ENCODE assay signal across 3 cellular contexts in genomic region chr12:60138526-60138925, GRCh38.
TF ChIP-seq lines count a peak whose summit lies in the region.

No MANE protein-coding gene starts in this region.

TF ChIP-seq in A549, 52 proteins besides CTCF, POLR2A, EP300 and RAD21:
- TF ChIP-seq BCL3 (IDR thresholded peaks at IDR 0.05) (no peak), SREBF2 (IDR thresholded peaks at IDR 0.05) (no peak), KDM5A (IDR thresholded peaks at IDR 0.05) (no peak), NFE2L2 (conservative IDR thresholded peaks at IDR 0.05; ENCODE audit: low read length) (peak; percentile 77), CBX2 (IDR thresholded peaks at IDR 0.05; ENCODE audit: borderline replicate concordance, low read depth) (no peak), KDM1A (IDR thresholded peaks at IDR 0.05; ENCODE audit: low read depth) (no peak), MAFK (IDR thresholded peaks at IDR 0.05; ENCODE audit: partially characterized antibody) (peak; percentile 87)
- TF ChIP-seq, protein P1, sequence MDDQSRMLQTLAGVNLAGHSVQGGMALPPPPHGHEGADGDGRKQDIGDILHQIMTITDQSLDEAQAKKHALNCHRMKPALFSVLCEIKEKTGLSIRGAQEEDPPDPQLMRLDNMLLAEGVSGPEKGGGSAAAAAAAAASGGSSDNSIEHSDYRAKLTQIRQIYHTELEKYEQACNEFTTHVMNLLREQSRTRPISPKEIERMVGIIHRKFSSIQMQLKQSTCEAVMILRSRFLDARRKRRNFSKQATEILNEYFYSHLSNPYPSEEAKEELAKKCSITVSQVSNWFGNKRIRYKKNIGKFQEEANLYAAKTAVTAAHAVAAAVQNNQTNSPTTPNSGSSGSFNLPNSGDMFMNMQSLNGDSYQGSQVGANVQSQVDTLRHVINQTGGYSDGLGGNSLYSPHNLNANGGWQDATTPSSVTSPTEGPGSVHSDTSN (IDR thresholded peaks at IDR 0.05), result no peak
TF ChIP-seq in A549: peak in this region for 2.

TF ChIP-seq in GM23338, 12 proteins besides CTCF, POLR2A, EP300 and RAD21 (continued from another document):
- TF ChIP-seq ETS1 (IDR thresholded peaks at IDR 0.05), result no peak
- TF ChIP-seq, protein P2, sequence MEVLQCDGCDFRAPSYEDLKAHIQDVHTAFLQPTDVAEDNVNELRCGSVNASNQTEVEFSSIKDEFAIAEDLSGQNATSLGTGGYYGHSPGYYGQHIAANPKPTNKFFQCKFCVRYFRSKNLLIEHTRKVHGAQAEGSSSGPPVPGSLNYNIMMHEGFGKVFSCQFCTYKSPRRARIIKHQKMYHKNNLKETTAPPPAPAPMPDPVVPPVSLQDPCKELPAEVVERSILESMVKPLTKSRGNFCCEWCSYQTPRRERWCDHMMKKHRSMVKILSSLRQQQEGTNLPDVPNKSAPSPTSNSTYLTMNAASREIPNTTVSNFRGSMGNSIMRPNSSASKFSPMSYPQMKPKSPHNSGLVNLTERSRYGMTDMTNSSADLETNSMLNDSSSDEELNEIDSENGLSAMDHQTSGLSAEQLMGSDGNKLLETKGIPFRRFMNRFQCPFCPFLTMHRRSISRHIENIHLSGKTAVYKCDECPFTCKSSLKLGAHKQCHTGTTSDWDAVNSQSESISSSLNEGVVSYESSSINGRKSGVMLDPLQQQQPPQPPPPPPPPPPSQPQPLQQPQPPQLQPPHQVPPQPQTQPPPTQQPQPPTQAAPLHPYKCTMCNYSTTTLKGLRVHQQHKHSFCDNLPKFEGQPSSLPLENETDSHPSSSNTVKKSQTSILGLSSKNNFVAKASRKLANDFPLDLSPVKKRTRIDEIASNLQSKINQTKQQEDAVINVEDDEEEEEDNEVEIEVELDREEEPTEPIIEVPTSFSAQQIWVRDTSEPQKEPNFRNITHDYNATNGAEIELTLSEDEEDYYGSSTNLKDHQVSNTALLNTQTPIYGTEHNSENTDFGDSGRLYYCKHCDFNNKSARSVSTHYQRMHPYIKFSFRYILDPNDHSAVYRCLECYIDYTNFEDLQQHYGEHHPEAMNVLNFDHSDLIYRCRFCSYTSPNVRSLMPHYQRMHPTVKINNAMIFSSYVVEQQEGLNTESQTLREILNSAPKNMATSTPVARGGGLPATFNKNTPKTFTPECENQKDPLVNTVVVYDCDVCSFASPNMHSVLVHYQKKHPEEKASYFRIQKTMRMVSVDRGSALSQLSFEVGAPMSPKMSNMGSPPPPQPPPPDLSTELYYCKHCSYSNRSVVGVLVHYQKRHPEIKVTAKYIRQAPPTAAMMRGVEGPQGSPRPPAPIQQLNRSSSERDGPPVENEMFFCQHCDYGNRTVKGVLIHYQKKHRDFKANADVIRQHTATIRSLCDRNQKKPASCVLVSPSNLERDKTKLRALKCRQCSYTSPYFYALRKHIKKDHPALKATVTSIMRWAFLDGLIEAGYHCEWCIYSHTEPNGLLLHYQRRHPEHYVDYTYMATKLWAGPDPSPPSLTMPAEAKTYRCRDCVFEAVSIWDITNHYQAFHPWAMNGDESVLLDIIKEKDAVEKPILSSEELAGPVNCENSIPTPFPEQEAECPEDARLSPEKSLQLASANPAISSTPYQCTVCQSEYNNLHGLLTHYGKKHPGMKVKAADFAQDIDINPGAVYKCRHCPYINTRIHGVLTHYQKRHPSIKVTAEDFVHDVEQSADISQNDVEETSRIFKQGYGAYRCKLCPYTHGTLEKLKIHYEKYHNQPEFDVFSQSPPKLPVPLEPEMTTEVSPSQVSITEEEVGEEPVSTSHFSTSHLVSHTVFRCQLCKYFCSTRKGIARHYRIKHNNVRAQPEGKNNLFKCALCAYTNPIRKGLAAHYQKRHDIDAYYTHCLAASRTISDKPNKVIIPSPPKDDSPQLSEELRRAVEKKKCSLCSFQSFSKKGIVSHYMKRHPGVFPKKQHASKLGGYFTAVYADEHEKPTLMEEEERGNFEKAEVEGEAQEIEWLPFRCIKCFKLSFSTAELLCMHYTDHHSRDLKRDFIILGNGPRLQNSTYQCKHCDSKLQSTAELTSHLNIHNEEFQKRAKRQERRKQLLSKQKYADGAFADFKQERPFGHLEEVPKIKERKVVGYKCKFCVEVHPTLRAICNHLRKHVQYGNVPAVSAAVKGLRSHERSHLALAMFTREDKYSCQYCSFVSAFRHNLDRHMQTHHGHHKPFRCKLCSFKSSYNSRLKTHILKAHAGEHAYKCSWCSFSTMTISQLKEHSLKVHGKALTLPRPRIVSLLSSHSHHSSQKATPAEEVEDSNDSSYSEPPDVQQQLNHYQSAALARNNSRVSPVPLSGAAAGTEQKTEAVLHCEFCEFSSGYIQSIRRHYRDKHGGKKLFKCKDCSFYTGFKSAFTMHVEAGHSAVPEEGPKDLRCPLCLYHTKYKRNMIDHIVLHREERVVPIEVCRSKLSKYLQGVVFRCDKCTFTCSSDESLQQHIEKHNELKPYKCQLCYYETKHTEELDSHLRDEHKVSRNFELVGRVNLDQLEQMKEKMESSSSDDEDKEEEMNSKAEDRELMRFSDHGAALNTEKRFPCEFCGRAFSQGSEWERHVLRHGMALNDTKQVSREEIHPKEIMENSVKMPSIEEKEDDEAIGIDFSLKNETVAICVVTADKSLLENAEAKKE (CRISPR knock-in tag; IDR thresholded peaks at IDR 0.05), result no peak
- TF ChIP-seq REST (IDR thresholded peaks at IDR 0.05; ENCODE audit: unreplicated experiment), result no peak
- no peak for TF ChIP-seq ZNF331 (CRISPR knock-in tag; IDR thresholded peaks at IDR 0.05; ENCODE audit: low read depth)
- TF ChIP-seq STAT1 (IDR thresholded peaks at IDR 0.05; ENCODE audit: unreplicated experiment), result no peak
- TF ChIP-seq ZNF114 (CRISPR knock-in tag; IDR thresholded peaks at IDR 0.05), result no peak
- no peak for TF ChIP-seq JUNB (IDR thresholded peaks at IDR 0.05; ENCODE audit: unreplicated experiment)

TF ChIP-seq in K562, 482 proteins besides CTCF, POLR2A, EP300 and RAD21 (continued from another document):
- TF ChIP-seq PURB (CRISPR knock-in tag; IDR thresholded peaks at IDR 0.05; ENCODE audit: low read depth), result no peak
- TF ChIP-seq ZNF316 (IDR thresholded peaks at IDR 0.05), result peak; percentile 94
- TF ChIP-seq MAFK (IDR thresholded peaks at IDR 0.05; ENCODE audit: low read length), result peak; percentile 69; the same call in 1 of the 2 replicates
- no peak for TF ChIP-seq RBFOX2 (IDR thresholded peaks at IDR 0.05; ENCODE audit: low read depth, low read length)
- TF ChIP-seq RBM14 (IDR thresholded peaks at IDR 0.05; ENCODE audit: borderline replicate concordance, insufficient read depth, low read depth, low read length), result no peak
- TF ChIP-seq, protein P3, sequence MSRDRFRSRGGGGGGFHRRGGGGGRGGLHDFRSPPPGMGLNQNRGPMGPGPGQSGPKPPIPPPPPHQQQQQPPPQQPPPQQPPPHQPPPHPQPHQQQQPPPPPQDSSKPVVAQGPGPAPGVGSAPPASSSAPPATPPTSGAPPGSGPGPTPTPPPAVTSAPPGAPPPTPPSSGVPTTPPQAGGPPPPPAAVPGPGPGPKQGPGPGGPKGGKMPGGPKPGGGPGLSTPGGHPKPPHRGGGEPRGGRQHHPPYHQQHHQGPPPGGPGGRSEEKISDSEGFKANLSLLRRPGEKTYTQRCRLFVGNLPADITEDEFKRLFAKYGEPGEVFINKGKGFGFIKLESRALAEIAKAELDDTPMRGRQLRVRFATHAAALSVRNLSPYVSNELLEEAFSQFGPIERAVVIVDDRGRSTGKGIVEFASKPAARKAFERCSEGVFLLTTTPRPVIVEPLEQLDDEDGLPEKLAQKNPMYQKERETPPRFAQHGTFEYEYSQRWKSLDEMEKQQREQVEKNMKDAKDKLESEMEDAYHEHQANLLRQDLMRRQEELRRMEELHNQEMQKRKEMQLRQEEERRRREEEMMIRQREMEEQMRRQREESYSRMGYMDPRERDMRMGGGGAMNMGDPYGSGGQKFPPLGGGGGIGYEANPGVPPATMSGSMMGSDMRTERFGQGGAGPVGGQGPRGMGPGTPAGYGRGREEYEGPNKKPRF (IDR thresholded peaks at IDR 0.05; ENCODE audit: low read depth, low read length), result no peak
- no peak for TF ChIP-seq ARID2 (IDR thresholded peaks at IDR 0.05)
- TF ChIP-seq NFE2 (IDR thresholded peaks at IDR 0.05; ENCODE audit: low read depth), result peak; percentile 72
- no peak for TF ChIP-seq SMARCE1 (IDR thresholded peaks at IDR 0.05)
- no peak for TF ChIP-seq MXI1 (IDR thresholded peaks at IDR 0.05; ENCODE audit: low read depth, low read length)
- TF ChIP-seq ZNF668 (CRISPR knock-in tag; IDR thresholded peaks at IDR 0.05), result no peak
